Comparison of ENCODE assay signal across 28 cellular contexts in the genomic region with DNA sequence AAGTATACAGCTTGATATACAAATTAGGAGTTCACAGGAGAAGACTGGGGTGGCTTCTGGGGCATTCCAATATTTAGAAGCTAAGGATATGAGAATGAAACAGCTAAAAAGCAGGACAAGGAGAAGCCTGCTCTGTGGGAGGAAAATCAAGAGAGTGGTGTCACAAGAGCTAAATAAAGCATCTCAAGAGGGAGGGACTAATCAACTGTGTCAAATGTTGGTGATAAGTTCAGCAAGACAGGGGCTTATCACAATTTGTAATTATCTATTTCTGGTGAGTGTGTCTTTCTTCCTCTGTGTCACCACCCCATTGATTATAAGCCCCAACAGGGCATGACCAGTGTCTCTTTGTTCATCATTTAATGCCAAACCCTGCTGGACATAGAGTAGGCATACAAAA.
"Had no signal": no experiment of that assay in that cellular context is flagged by ENCODE, and none has a peak within 500 bp of the region (broad histone marks: within the 10 kb centered on the region; RNA-seq: fewer than 3 reads in every experiment).

No MANE protein-coding gene starts in this region.

- ATAC-seq: lower lobe of right lung; natural killer cell treated with Interleukin-12 subunit alpha and Interleukin-12 subunit beta and Interleukin-15 and Interleukin-18, amount 100 ng/mL, for 72 hours; stimulated activated naive B cell treated with anti-CD40 and anti-IgM and Interleukin-4, amounts not matched to agents 10 μg/mL and 1 μg/mL and 100 μg/mL, for 72 hours; WTC11 had no signal

- H3K4me1 Mint-ChIP-seq: activated CD4-positive, alpha-beta memory T cell treated with anti-CD3 and anti-CD28 coated beads, Interleukin-2, amount 10 ng/mL, durations not matched to agents 7 days and 5 days; activated CD4-positive, alpha-beta T cell treated with anti-CD3 and anti-CD28 coated beads, Interleukin-2, amount 10 ng/mL, durations not matched to agents 7 days and 5 days; activated naive CD4-positive, alpha-beta T cell treated with anti-CD3 and anti-CD28 coated beads, Interleukin-2, amount 50 U/mL, for 24 hours; immature natural killer cell; stimulated activated naive B cell treated with anti-CD40 and anti-IgM and Interleukin-4, amounts not matched to agents 10 μg/mL and 1 μg/mL and 100 μg/mL, for 72 hours; WTC11 had no signal

- H3K27ac Mint-ChIP-seq: activated CD4-positive, alpha-beta memory T cell treated with anti-CD3 and anti-CD28 coated beads, Interleukin-2, amount 10 ng/mL, durations not matched to agents 7 days and 5 days; activated CD4-positive, alpha-beta T cell treated with anti-CD3 and anti-CD28 coated beads, Interleukin-2, amount 10 ng/mL, durations not matched to agents 7 days and 5 days; activated naive CD4-positive, alpha-beta T cell treated with anti-CD3 and anti-CD28 coated beads, Interleukin-2, amount 50 U/mL, for 24 hours; activated T-helper 2 cell treated with anti-CD3 and anti-CD28 coated beads, Interferon-gamma antibody, Interleukin-2, Interleukin-4, amounts not matched to agents 10 μg/mL and 5 μg/mL and 100 μg/mL, durations not matched to agents 14 hours and 24 hours and 36 hours; immature natural killer cell; natural killer cell treated with Interleukin-12 subunit alpha and Interleukin-12 subunit beta and Interleukin-15 and Interleukin-18, amount 100 ng/mL, for 72 hours; progenitor cell of endocrine pancreas; stimulated activated naive B cell treated with anti-CD40 and anti-IgM and Interleukin-4, amounts not matched to agents 10 μg/mL and 1 μg/mL and 100 μg/mL, for 72 hours; WTC11 had no signal

- H3K4me1 ChIP-seq: colonic mucosa, lower lobe of right lung, stomach, thyroid gland, upper lobe of left lung had no signal

- H3K27me3 Mint-ChIP-seq: activated CD4-positive, alpha-beta T cell treated with anti-CD3 and anti-CD28 coated beads, Interleukin-2, amount 10 ng/mL, durations not matched to agents 7 days and 5 days had no signal

- H3K4me3 Mint-ChIP-seq: activated CD4-positive, alpha-beta memory T cell treated with anti-CD3 and anti-CD28 coated beads, Interleukin-2, amount 10 ng/mL, durations not matched to agents 7 days and 5 days; activated CD4-positive, alpha-beta T cell treated with anti-CD3 and anti-CD28 coated beads, Interleukin-2, amount 10 ng/mL, durations not matched to agents 7 days and 5 days; activated naive CD4-positive, alpha-beta T cell treated with anti-CD3 and anti-CD28 coated beads, Interleukin-2, amount 50 U/mL, for 24 hours; immature natural killer cell; natural killer cell treated with Interleukin-12 subunit alpha and Interleukin-12 subunit beta and Interleukin-15 and Interleukin-18, amount 100 ng/mL, for 72 hours; stimulated activated naive B cell treated with anti-CD40 and anti-IgM and Interleukin-4, amounts not matched to agents 10 μg/mL and 1 μg/mL and 100 μg/mL, for 72 hours; WTC11 had no signal

- H3K27me3 ChIP-seq: colonic mucosa, neutrophil, stomach, thyroid gland, upper lobe of left lung had no signal

- H3K36me3 Mint-ChIP-seq: activated naive CD4-positive, alpha-beta T cell treated with anti-CD3 and anti-CD28 coated beads, Interleukin-2, amount 50 U/mL, for 24 hours; immature natural killer cell; natural killer cell treated with Interleukin-12 subunit alpha and Interleukin-12 subunit beta and Interleukin-15 and Interleukin-18, amount 100 ng/mL, for 72 hours; WTC11 had no signal

- H3K4me3 ChIP-seq: colonic mucosa, lower lobe of right lung, stomach, thyroid gland, upper lobe of left lung had no signal

- H3K27ac ChIP-seq: colonic mucosa, epithelial cell of prostate, lower lobe of right lung, neutrophil, stomach, thyroid gland, upper lobe of left lung had no signal

- H3K36me3 ChIP-seq: colonic mucosa, lower lobe of right lung, neutrophil, stomach, thyroid gland, upper lobe of left lung had no signal

- DNase-seq: activated CD4-positive, alpha-beta memory T cell treated with anti-CD3 and anti-CD28 coated beads, Interleukin-2, amount 10 ng/mL, durations not matched to agents 7 days and 5 days; activated CD4-positive, alpha-beta T cell treated with anti-CD3 and anti-CD28 coated beads for 1 hour; activated CD4-positive, alpha-beta T cell treated with anti-CD3 and anti-CD28 coated beads, Interleukin-2, amount 10 ng/mL, durations not matched to agents 7 days and 5 days; activated T-cell treated with anti-CD3 and anti-CD28 coated beads, Interleukin-2, amount 50 U/mL, for 48 hours; anterior cingulate cortex; cerebellar nuclear complex; colonic mucosa; effector CD8-positive, alpha-beta T cell; hypothalamus; immature natural killer cell; kidney; lower lobe of right lung; mesenchymal stem cell; retina; stimulated activated CD4-positive, alpha-beta T cell treated with anti-CD3 and anti-CD28 coated beads, Interleukin-15, amount 100 ng/mL, for 24 hours; stimulated activated CD4-positive, alpha-beta T cell treated with anti-CD3 and anti-CD28 coated beads, Interleukin-2, amount 100 ng/mL, for 24 hours; stimulated activated naive B cell treated with anti-CD40 and anti-IgM and Interleukin-4, amounts not matched to agents 10 μg/mL and 1 μg/mL and 100 μg/mL, for 72 hours; stomach; T-helper 9 cell; thyroid gland; upper lobe of left lung had no signal

- H3K9me3 ChIP-seq: colonic mucosa, lower lobe of right lung, neutrophil, stomach, thyroid gland, upper lobe of left lung had no signal

- H3K9me3 Mint-ChIP-seq: activated CD4-positive, alpha-beta memory T cell treated with anti-CD3 and anti-CD28 coated beads, Interleukin-2, amount 10 ng/mL, durations not matched to agents 7 days and 5 days; activated CD4-positive, alpha-beta T cell treated with anti-CD3 and anti-CD28 coated beads, Interleukin-2, amount 10 ng/mL, durations not matched to agents 7 days and 5 days; activated naive CD4-positive, alpha-beta T cell treated with anti-CD3 and anti-CD28 coated beads, Interleukin-2, amount 50 U/mL, for 24 hours; activated T-helper 2 cell treated with anti-CD3 and anti-CD28 coated beads, Interferon-gamma antibody, Interleukin-2, Interleukin-4, amounts not matched to agents 10 μg/mL and 5 μg/mL and 100 μg/mL, durations not matched to agents 14 hours and 24 hours and 36 hours; immature natural killer cell; natural killer cell treated with Interleukin-12 subunit alpha and Interleukin-12 subunit beta and Interleukin-15 and Interleukin-18, amount 100 ng/mL, for 72 hours; stimulated activated naive B cell treated with anti-CD40 and anti-IgM and Interleukin-4, amounts not matched to agents 10 μg/mL and 1 μg/mL and 100 μg/mL, for 72 hours had no signal
